ENCODE assay signal across 19 cellular contexts in genomic region chr2:229297284-229297683, GRCh38. TPM values are rescaled to one million over a fixed set of nuclear protein-coding genes. Genes with fewer than 3 reads are reported as not detected.
DNase-seq lines count a peak whose midpoint lies in the region; ATAC-seq and TF ChIP-seq lines count a peak whose summit lies in the region.
"Had no signal": no experiment of that assay in that cellular context is flagged by ENCODE, and none has a peak within 500 bp of the region (broad histone marks: within the 10 kb centered on the region; RNA-seq: fewer than 3 reads in every experiment).

No MANE protein-coding gene starts in this region.

- TF ChIP-seq EP300 in upper lobe of left lung (IDR thresholded peaks at IDR 0.05): no peak

- no peak for TF ChIP-seq POLR2A in upper lobe of left lung (IDR thresholded peaks at IDR 0.05)

- CTCF ChIA-PET in activated CD8-positive, alpha-beta memory T cell treated with anti-CD3 and anti-CD28 coated beads, Interleukin-2, amount 10 ng/mL, durations not matched to agents 7 days and 5 days (lab: Charles Lee): interaction anchor here (0.7 kb wide), 1 partner anchor 132 kb away, joined by 3 read pairs; no protein-coding TSS in a partner anchor

- ATAC-seq in Right ventricle myocardium superior (ENCODE audit: poor library complexity): peak; percentile 74
- ATAC-seq in heart right ventricle: peak in 6 of 8 donors; percentile 49 to 70 (median 64)
- peak; percentile 64 to 68 for ATAC-seq in upper lobe of left lung (ENCODE audit: low FRiP score in 2 of 2)
- no peak for ATAC-seq in HG02763 (IDR thresholded peaks at IDR 0.05; ENCODE audit: unreplicated experiment)
- ATAC-seq in GM18868 (IDR thresholded peaks at IDR 0.05; ENCODE audit: unreplicated experiment): no peak
- no peak for ATAC-seq in activated CD8-positive, alpha-beta memory T cell treated with anti-CD3 and anti-CD28 coated beads, Interleukin-2, amount 10 ng/mL, durations not matched to agents 7 days and 5 days

- H3K36me3 Mint-ChIP-seq in activated CD8-positive, alpha-beta memory T cell treated with anti-CD3 and anti-CD28 coated beads, Interleukin-2, amount 10 ng/mL, durations not matched to agents 7 days and 5 days: no peaks in the 10 kb centered on the region

- no peaks in the 10 kb centered on the region for H3K27me3 Mint-ChIP-seq in activated CD8-positive, alpha-beta memory T cell treated with anti-CD3 and anti-CD28 coated beads, Interleukin-2, amount 10 ng/mL, durations not matched to agents 7 days and 5 days

- TF ChIP-seq CTCF in left ventricle myocardium inferior (IDR thresholded peaks at IDR 0.05; ENCODE audit: borderline replicate concordance): no peak
- TF ChIP-seq CTCF in OCI-LY3 (IDR thresholded peaks at IDR 0.05; ENCODE audit: low read depth, low read length): no peak
- no peak for TF ChIP-seq CTCF in heart right ventricle (IDR thresholded peaks at IDR 0.05)
- TF ChIP-seq CTCF in upper lobe of left lung (IDR thresholded peaks at IDR 0.05): no peak

- no peaks in the 10 kb centered on the region for H3K4me1 Mint-ChIP-seq in activated CD8-positive, alpha-beta memory T cell treated with anti-CD3 and anti-CD28 coated beads, Interleukin-2, amount 10 ng/mL, durations not matched to agents 7 days and 5 days

- no peaks in the 10 kb centered on the region for H3K9me3 ChIP-seq in left ventricle myocardium inferior (replicated peaks)
- H3K9me3 ChIP-seq in OCI-LY3 (ENCODE audit: insufficient read depth, low read length): no peaks in the 10 kb centered on the region
- H3K9me3 ChIP-seq in heart right ventricle: no peaks in the 10 kb centered on the region
- no peaks in the 10 kb centered on the region for H3K9me3 ChIP-seq in upper lobe of left lung
- H3K9me3 ChIP-seq: HAP-1, psoas muscle had no signal

- no peaks in the 10 kb centered on the region for H3K27me3 ChIP-seq in left ventricle myocardium inferior (ENCODE audit: low read depth)
- no peaks in the 10 kb centered on the region for H3K27me3 ChIP-seq in OCI-LY3 (ENCODE audit: low read depth, low read length)
- H3K27me3 ChIP-seq in heart right ventricle: peaks cover 0 to 3% (median 0%) of the 10 kb centered on the region in 7 donors
- H3K27me3 ChIP-seq in upper lobe of left lung: no peaks in the 10 kb centered on the region
- H3K27me3 ChIP-seq: brain microvascular endothelial cell had no signal

- H3K27ac Mint-ChIP-seq in activated CD8-positive, alpha-beta memory T cell treated with anti-CD3 and anti-CD28 coated beads, Interleukin-2, amount 10 ng/mL, durations not matched to agents 7 days and 5 days: no peak overlapping the region

- DNase-seq in Right ventricle myocardium superior: no peak
- no peak for DNase-seq in left ventricle myocardium inferior
- peak in 1 of 2 donors; percentile 15 for DNase-seq in heart right ventricle
- DNase-seq in upper lobe of left lung: peak in 1 of 2 donors; percentile 56
- DNase-seq in activated CD8-positive, alpha-beta memory T cell treated with anti-CD3 and anti-CD28 coated beads, Interleukin-2, amount 10 ng/mL, durations not matched to agents 7 days and 5 days: no peak
- DNase-seq: activated CD4-positive, alpha-beta T cell treated with anti-CD3 and anti-CD28 coated beads, Interleukin-2, amount 50 U/mL, for 48 hours; activated gamma-delta T cell treated with Interleukin-2 at 50 U/mL for 16 hours; brain microvascular endothelial cell; NCI-H1694; psoas muscle; stimulated activated CD4-positive, alpha-beta T cell treated with anti-CD3 and anti-CD28 coated beads, Interleukin-2, amount 100 ng/mL, for 48 hours; stimulated activated naive CD4-positive, alpha-beta T cell; T-helper 2 cell had no signal

- no peaks in the 10 kb centered on the region for H4K20me1 ChIP-seq in OCI-LY3 (ENCODE audit: insufficient read depth, low read length)

- H3K27ac ChIP-seq in left ventricle myocardium inferior (replicated peaks): no peak overlapping the region
- H3K27ac ChIP-seq in OCI-LY3 (ENCODE audit: low read length): peak overlapping the region; percentile 82
- H3K27ac ChIP-seq in heart right ventricle: peak overlapping the region in 4 of 10 donors; percentile 12 to 71 (median 36)
- peak overlapping the region; percentile 35 to 53 (median 48) for H3K27ac ChIP-seq in upper lobe of left lung
- H3K27ac ChIP-seq: brain microvascular endothelial cell, psoas muscle had no signal

- H3K4me3 Mint-ChIP-seq in activated CD8-positive, alpha-beta memory T cell treated with anti-CD3 and anti-CD28 coated beads, Interleukin-2, amount 10 ng/mL, durations not matched to agents 7 days and 5 days: no peak overlapping the region

- no peak overlapping the region for H3K4me3 ChIP-seq in left ventricle myocardium inferior
- H3K4me3 ChIP-seq in OCI-LY3 (ENCODE audit: low read length): peak overlapping the region; percentile 49
- no peak overlapping the region for H3K4me3 ChIP-seq in heart right ventricle
- no peak overlapping the region for H3K4me3 ChIP-seq in upper lobe of left lung
- H3K4me3 ChIP-seq: HAP-1, psoas muscle had no signal

- intact Hi-C loops in Right ventricle myocardium superior (cut with DNase I): no loop called here
- intact Hi-C loops in left ventricle myocardium inferior (cut with micrococcal nuclease): no loop called here
- intact Hi-C loops in heart right ventricle (cut with DNase I): no loop called here

- peak overlapping the region; percentile 60 for H3K9ac ChIP-seq in OCI-LY3 (ENCODE audit: low read length)

- H3K9me3 Mint-ChIP-seq in activated CD8-positive, alpha-beta memory T cell treated with anti-CD3 and anti-CD28 coated beads, Interleukin-2, amount 10 ng/mL, durations not matched to agents 7 days and 5 days (ENCODE audit: low read depth): no peaks in the 10 kb centered on the region

- 37 to 43% methylated on average over 6 of the region's 6 CpGs for WGBS in heart right ventricle, 2 donors
- 24 to 25% methylated on average over 6 of the region's 6 CpGs for WGBS in upper lobe of left lung, 2 donors

- H3K4me1 ChIP-seq in left ventricle myocardium inferior: no peaks in the 10 kb centered on the region
- H3K4me1 ChIP-seq in OCI-LY3 (ENCODE audit: low read length): peaks cover 53% of the 10 kb centered on the region
- peaks cover 0 to 43% (median 0%) of the 10 kb centered on the region in 9 donors for H3K4me1 ChIP-seq in heart right ventricle
- peaks cover 3 to 24% (median 18%) of the 10 kb centered on the region in 4 donors for H3K4me1 ChIP-seq in upper lobe of left lung
- H3K4me1 ChIP-seq: HAP-1, psoas muscle had no signal

- H3K36me3 ChIP-seq in left ventricle myocardium inferior (no peaks in the 10 kb centered on the region), OCI-LY3 (replicated peaks; ENCODE audit: low read depth, low read length) (no peaks in the 10 kb centered on the region), heart right ventricle (no peaks in the 10 kb centered on the region), upper lobe of left lung (no peaks in the 10 kb centered on the region)
- H3K36me3 ChIP-seq: brain microvascular endothelial cell, HAP-1 had no signal

- H3K4me2 ChIP-seq in OCI-LY3 (ENCODE audit: low read length): peak overlapping the region; percentile 56

- H2AFZ ChIP-seq in OCI-LY3 (ENCODE audit: low read depth, low read length): peak overlapping the region; percentile 75

- no peaks in the 10 kb centered on the region for H3K79me2 ChIP-seq in OCI-LY3 (ENCODE audit: low read length)

RNA-seq across cellular contexts. Expression of gene PID1, which starts 26.2 kb away (rescaled TPM):
- total RNA-seq in Right ventricle myocardium superior: 7.1 TPM
- 7.8 TPM for total RNA-seq in left ventricle myocardium inferior
- total RNA-seq in heart right ventricle: 10 to 100 TPM in 2 of 10 donors, 1 to 10 TPM in 8; 3.6 to 12.0 (median 6.1) TPM
- polyA plus RNA-seq in heart right ventricle: 10 to 100 TPM in 1 of 2 donors, 1 to 10 TPM in 1; 4.6 to 11.9 TPM
- 10 to 100 TPM; 20.8 to 59.7 (median 39.8) TPM for total RNA-seq in upper lobe of left lung
- total RNA-seq in activated CD8-positive, alpha-beta memory T cell treated with anti-CD3 and anti-CD28 coated beads, Interleukin-2, amount 10 ng/mL, durations not matched to agents 7 days and 5 days: not detected
- total RNA-seq: endothelial cell of umbilical vein, OCI-LY7 had no signal
- polyA plus RNA-seq: endothelial cell of umbilical vein had no signal

Comparison
In these comparisons a context has a peak if more than half of its experiments do, and no peak if none do; other contexts are left out.
1. ATAC-seq: peak in Right ventricle myocardium superior (single experiment), heart right ventricle (6 of 8) and upper lobe of left lung (2 of 2); none in HG02763 (single experiment), GM18868 (single experiment) and activated CD8-positive, alpha-beta memory T cell treated with anti-CD3 and anti-CD28 coated beads, Interleukin-2, amount 10 ng/mL, durations not matched to agents 7 days and 5 days (single experiment).